In the genomic region with DNA sequence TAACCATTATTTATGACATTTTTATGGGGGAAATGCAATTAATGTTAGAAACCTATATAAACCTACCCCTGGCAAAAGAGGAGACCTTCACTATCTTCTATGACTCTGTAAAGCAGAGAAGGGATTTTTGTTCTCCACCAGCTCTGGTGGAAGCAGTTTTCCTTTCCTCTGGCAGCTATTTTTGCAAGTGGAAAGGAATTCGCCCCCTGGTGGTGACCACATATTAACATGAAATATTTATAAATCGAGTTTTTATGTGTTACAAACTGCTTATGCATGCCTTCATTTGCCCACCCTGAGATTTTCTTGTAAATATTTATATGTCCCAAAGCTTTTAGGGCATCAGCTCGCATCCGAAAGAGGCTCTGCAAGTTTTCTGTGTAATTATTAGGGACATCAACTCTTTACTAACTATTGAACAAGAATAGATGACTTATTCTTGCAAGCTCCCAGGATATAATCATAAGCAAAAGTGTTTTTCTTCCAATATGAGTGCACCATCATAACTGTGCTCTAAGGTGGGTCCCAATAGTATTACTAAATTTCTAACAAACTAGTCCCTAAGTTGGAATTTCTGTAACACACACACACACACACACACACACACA, we compare ENCODE assay signal across 8 cellular contexts.
A peak's percentile ranks its signal among the peaks of the same experiment; 100 is the strongest.
DNase-seq lines count a peak whose midpoint lies in the region; ATAC-seq, FAIRE-seq and TF ChIP-seq lines count a peak whose summit lies in the region.

No MANE protein-coding gene starts in this region.

- WGBS in liver = 8% methylated on average over 4 of the region's 4 CpGs

- H3K27me3 ChIP-seq in bronchial epithelial cell (ENCODE audit: control insufficient read depth, insufficient read depth, low read length) (peaks cover 2% of the 10 kb centered on the region), liver (ENCODE audit: control insufficient read depth in 4 of 4, insufficient read depth in 4 of 4, low read length in 3 of 4) (no peaks in the 10 kb centered on the region)

- in situ Hi-C loops in KBM-7 (cut with MboI; ENCODE audit: low pct_unique_long_range_greater_than_20kb, low sequenced_read_pairs) = no loop called here

- no peaks in the 10 kb centered on the region for H3K4me1 ChIP-seq in liver (ENCODE audit: control insufficient read depth in 4 of 4, insufficient read depth in 4 of 4, low read length in 3 of 4)

- H3K27ac ChIP-seq in liver (ENCODE audit: low read depth in 1 of 2, low read length in 2 of 2) = no peak overlapping the region

- peak; percentile 56 for TF ChIP-seq CTCF in bronchial epithelial cell (IDR thresholded peaks at IDR 0.05; ENCODE audit: insufficient read depth, low read length, severe bottlenecking)
- TF ChIP-seq CTCF in liver (IDR thresholded peaks at IDR 0.05; ENCODE audit: low read depth, low read length, missing input control) = peak; percentile 55

- no peak for FAIRE-seq in bronchial epithelial cell (lab: Jason Lieb, UNC)

- H3K9ac ChIP-seq in liver (ENCODE audit: low read depth in 1 of 2, low read length in 2 of 2) = no peak overlapping the region

- H3K36me3 ChIP-seq in bronchial epithelial cell (ENCODE audit: control insufficient read depth, insufficient read depth, low read length) (no peaks in the 10 kb centered on the region), liver (ENCODE audit: control insufficient read depth in 4 of 4, insufficient read depth in 3 of 4, low read depth in 1 of 4, low read length in 3 of 4) (no peaks in the 10 kb centered on the region)

- ATAC-seq in GM18858 (IDR thresholded peaks at IDR 0.05; ENCODE audit: unreplicated experiment) = no peak
- ATAC-seq in activated CD4-positive, CD25-positive, alpha-beta regulatory T cell treated with anti-CD3 and anti-CD28 coated beads, Interleukin-2, amount 50 U/mL, for 24 hours = no peak

- H3K4me3 ChIP-seq in bronchial epithelial cell (ENCODE audit: low read depth, low read length) (no peak overlapping the region), liver (ENCODE audit: low read depth in 1 of 3, low read length in 3 of 3) (no peak overlapping the region)

- peak; percentile 78 to 85 for TF ChIP-seq RAD21 in liver (IDR thresholded peaks at IDR 0.05)

- H3K9me3 ChIP-seq in liver (ENCODE audit: control insufficient read depth in 4 of 4, low read length in 3 of 4) = no peaks in the 10 kb centered on the region

- DNase-seq in ELF-1 (ENCODE audit: low read depth, low spot score) = peak; percentile 15
- DNase-seq in KBM-7 = peak; percentile 56
- peak; percentile 65 to 76 for DNase-seq in SHP77 (lab: John Stamatoyannopoulos, UW)
- peak; percentile 36 for DNase-seq in bronchial epithelial cell (ENCODE audit: low read depth)
- DNase-seq in stimulated activated naive CD4-positive, alpha-beta T cell treated with Interleukin-2 at 50 U/mL for 16 hours (lab: John Stamatoyannopoulos, UW) = peak; percentile 3

TF ChIP-seq in liver, 16 proteins besides CTCF, POLR2A, EP300 and RAD21:
- no peak for TF ChIP-seq HNF4A (conservative IDR thresholded peaks at IDR 0.05)
- no peak for TF ChIP-seq TAF1 (conservative IDR thresholded peaks at IDR 0.05)
- TF ChIP-seq JUND (IDR thresholded peaks at IDR 0.05) = no peak
- TF ChIP-seq SP1 (IDR thresholded peaks at IDR 0.05) = no peak
- no peak for TF ChIP-seq GABPA (IDR thresholded peaks at IDR 0.05 in 1 of 2, conservative IDR thresholded peaks at IDR 0.05 in 1 of 2)
- no peak for TF ChIP-seq RXRA (IDR thresholded peaks at IDR 0.05)
- TF ChIP-seq, protein P1, sequence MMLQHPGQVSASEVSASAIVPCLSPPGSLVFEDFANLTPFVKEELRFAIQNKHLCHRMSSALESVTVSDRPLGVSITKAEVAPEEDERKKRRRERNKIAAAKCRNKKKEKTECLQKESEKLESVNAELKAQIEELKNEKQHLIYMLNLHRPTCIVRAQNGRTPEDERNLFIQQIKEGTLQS (IDR thresholded peaks at IDR 0.05) = no peak

Comparison
In these comparisons a context has a peak if more than half of its experiments do, and no peak if none do; other contexts are left out.
1. DNase-seq: peak in every context shown above with its lines; median percentile 70 in SHP77; 56 in KBM-7; 36 in bronchial epithelial cell; 15 in ELF-1; 3 in stimulated activated naive CD4-positive, alpha-beta T cell treated with Interleukin-2 at 50 U/mL for 16 hours.